ENCODE assay signal across 12 cellular contexts in the genomic region with DNA sequence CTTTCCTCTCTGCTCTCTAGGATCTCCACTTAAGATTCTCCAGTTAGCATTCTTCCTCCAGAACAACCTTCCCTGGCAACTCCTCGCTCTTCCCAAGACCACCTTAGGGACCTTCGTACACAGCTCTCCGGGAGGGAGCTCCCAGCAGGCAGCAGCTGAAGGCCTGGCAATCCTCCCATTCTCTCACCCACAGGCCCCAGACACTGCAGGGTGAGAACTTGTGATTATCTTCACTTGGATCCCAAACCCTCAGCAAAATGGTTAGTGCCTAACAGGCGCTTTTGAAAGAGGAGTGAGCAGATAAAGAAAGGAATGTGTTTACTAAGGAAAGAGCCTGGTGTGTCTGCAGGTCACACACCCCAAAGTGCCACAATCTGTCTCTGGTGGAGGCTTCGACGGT.
"Had no signal": no experiment of that assay in that cellular context is flagged by ENCODE, and none has a peak within 500 bp of the region (broad histone marks: within the 10 kb centered on the region; RNA-seq: fewer than 3 reads in every experiment).

No MANE protein-coding gene starts in this region.

- ATAC-seq: esophagus mucosa, left lung, natural killer cell, psoas muscle had no signal

- H3K9me3 ChIP-seq: left lung, psoas muscle, suprapubic skin had no signal

- H3K4me3 ChIP-seq: hepatocyte, left lung, psoas muscle, suprapubic skin had no signal

- H3K4me3 Mint-ChIP-seq: natural killer cell; stimulated activated naive CD8-positive, alpha-beta T cell treated with anti-CD3 and anti-CD28 coated beads, Interleukin-15, Interleukin-2, amounts not matched to agents 100 ng/mL and 50 ng/mL, for 24 hours had no signal

- H3K27ac ChIP-seq: hepatocyte, left lung, psoas muscle, suprapubic skin had no signal

- H3K4me1 ChIP-seq: left lung, psoas muscle, suprapubic skin had no signal

- H3K27ac Mint-ChIP-seq: activated T-helper 2 cell treated with anti-CD3 and anti-CD28 coated beads, Interferon-gamma antibody, Interleukin-2, Interleukin-4, amounts not matched to agents 10 μg/mL and 5 μg/mL and 100 μg/mL, durations not matched to agents 14 hours and 24 hours and 36 hours; natural killer cell; stimulated activated naive CD8-positive, alpha-beta T cell treated with anti-CD3 and anti-CD28 coated beads, Interleukin-15, Interleukin-2, amounts not matched to agents 100 ng/mL and 50 ng/mL, for 24 hours had no signal

- H3K36me3 ChIP-seq: left lung, suprapubic skin had no signal

- H3K27me3 ChIP-seq: hepatocyte had no signal

- DNase-seq: activated CD4-positive, alpha-beta T cell treated with anti-CD3 and anti-CD28 coated beads, Interleukin-2, amount 50 U/mL, for 1 hour; activated naive CD4-positive, alpha-beta T cell treated with anti-CD3 and anti-CD28 coated beads, Interleukin-2, amount 50 U/mL, for 16 hours; islet precursor cell; left lung; natural killer cell; SW 1271 had no signal

- H3K9me3 Mint-ChIP-seq: activated T-helper 2 cell treated with anti-CD3 and anti-CD28 coated beads, Interferon-gamma antibody, Interleukin-2, Interleukin-4, amounts not matched to agents 10 μg/mL and 5 μg/mL and 100 μg/mL, durations not matched to agents 14 hours and 24 hours and 36 hours; natural killer cell; stimulated activated naive CD8-positive, alpha-beta T cell treated with anti-CD3 and anti-CD28 coated beads, Interleukin-15, Interleukin-2, amounts not matched to agents 100 ng/mL and 50 ng/mL, for 24 hours had no signal

- H3K36me3 Mint-ChIP-seq: natural killer cell had no signal
